In the genomic region with DNA sequence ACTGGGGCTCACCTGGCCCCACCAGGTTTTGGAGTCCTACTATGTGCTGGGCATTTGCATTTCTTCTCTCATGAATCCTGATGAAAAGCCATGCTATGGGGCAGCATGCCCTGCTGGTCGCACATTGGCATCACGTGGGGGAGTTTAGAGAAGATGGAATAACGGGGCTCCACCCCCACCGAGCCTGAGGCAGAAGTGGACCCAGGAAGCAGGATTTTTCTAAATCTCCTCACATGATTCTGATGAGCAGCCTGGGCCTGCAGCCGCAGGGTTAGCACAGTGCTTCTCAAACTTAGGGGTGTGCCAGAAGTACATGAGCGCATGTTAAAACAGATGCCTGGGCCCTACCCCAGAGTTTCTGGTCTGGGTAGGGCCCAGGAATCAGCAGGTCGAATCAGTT, we compare ENCODE assay signal across 28 cellular contexts. TPM values are rescaled to one million over a fixed set of nuclear protein-coding genes. Genes with fewer than 3 reads are reported as not detected.
DNase-seq lines count a peak whose midpoint lies in the region; ATAC-seq and TF ChIP-seq lines count a peak whose summit lies in the region.
"Had no signal": no experiment of that assay in that cellular context is flagged by ENCODE, and none has a peak within 500 bp of the region (broad histone marks: within the 10 kb centered on the region; RNA-seq: fewer than 3 reads in every experiment).

No MANE protein-coding gene starts in this region.

- H3K27me3 ChIP-seq in lower lobe of right lung (ENCODE audit: low read depth), result peaks cover 56% of the 10 kb centered on the region
- H3K27me3 ChIP-seq in suprapubic skin, result peaks cover 62% of the 10 kb centered on the region

- intact Hi-C loops in lower lobe of right lung (cut with DNase I), result no loop called here

- H3K27me3 Mint-ChIP-seq in activated CD8-positive, alpha-beta memory T cell treated with anti-CD3 and anti-CD28 coated beads, Interleukin-2, amount 10 ng/mL, durations not matched to agents 7 days and 5 days, result peaks cover 69% of the 10 kb centered on the region
- peaks cover 42% of the 10 kb centered on the region for H3K27me3 Mint-ChIP-seq in chondrocyte (ENCODE audit: low read depth)

- TF ChIP-seq POLR2A in suprapubic skin (IDR thresholded peaks at IDR 0.05), result no peak

- no peaks in the 10 kb centered on the region for H3K36me3 ChIP-seq in lower lobe of right lung
- no peaks in the 10 kb centered on the region for H3K36me3 ChIP-seq in suprapubic skin
- H3K36me3 ChIP-seq: SJSA1 had no signal

- TF ChIP-seq EP300 in suprapubic skin (IDR thresholded peaks at IDR 0.05), result no peak

- peak; percentile 20 for DNase-seq in activated CD8-positive, alpha-beta memory T cell treated with anti-CD3 and anti-CD28 coated beads, Interleukin-2, amount 50 U/mL, for 48 hours
- DNase-seq in activated CD8-positive, alpha-beta memory T cell treated with anti-CD3 and anti-CD28 coated beads, Interleukin-2, amount 10 ng/mL, durations not matched to agents 7 days and 5 days, result no peak
- DNase-seq in chondrocyte (ENCODE audit: low spot score) (no peak), lower lobe of right lung (peak; percentile 24), suprapubic skin (ENCODE audit: low spot score in 2 of 2) (peak; percentile 19 to 48), T-helper 2 cell (no peak), LoVo (ENCODE audit: low spot score) (no peak), NCI-H446 treated with DMSO at 0.1 percent for 48 hours (lab: John Stamatoyannopoulos, UW) (no peak)
- DNase-seq: AML-193; Calu3; CD8-positive, alpha-beta memory T cell; DMS53; EL; MM.1S; NCI-H1048; NCI-H1436 treated with DMSO at 0.1 percent for 48 hours; NCI-H2081; NCI-H2171; NCI-H345; NCI-H524 treated with DMSO at 0.1 percent for 48 hours had no signal

- H3K27ac ChIP-seq in lower lobe of right lung (no peak overlapping the region), suprapubic skin (no peak overlapping the region)
- H3K27ac ChIP-seq: C4-2B, HL-60, SJSA1 had no signal

- WGBS in suprapubic skin, result 68% methylated on average over 7 of the region's 7 CpGs

- H3K9me3 ChIP-seq in lower lobe of right lung (no peaks in the 10 kb centered on the region), suprapubic skin (no peaks in the 10 kb centered on the region)
- H3K9me3 ChIP-seq: SJSA1 had no signal

- no peak overlapping the region for H3K27ac Mint-ChIP-seq in activated CD8-positive, alpha-beta memory T cell treated with anti-CD3 and anti-CD28 coated beads, Interleukin-2, amount 10 ng/mL, durations not matched to agents 7 days and 5 days
- H3K27ac Mint-ChIP-seq in chondrocyte (ENCODE audit: unreplicated experiment), result no peak overlapping the region
- H3K27ac Mint-ChIP-seq: CD8-positive, alpha-beta memory T cell; H9 had no signal

- H3K9me3 Mint-ChIP-seq in activated CD8-positive, alpha-beta memory T cell treated with anti-CD3 and anti-CD28 coated beads, Interleukin-2, amount 10 ng/mL, durations not matched to agents 7 days and 5 days (ENCODE audit: low read depth), result peaks cover 2% of the 10 kb centered on the region
- no peaks in the 10 kb centered on the region for H3K9me3 Mint-ChIP-seq in chondrocyte (ENCODE audit: low read depth)

- CTCF ChIA-PET in activated CD8-positive, alpha-beta memory T cell treated with anti-CD3 and anti-CD28 coated beads, Interleukin-2, amount 10 ng/mL, durations not matched to agents 7 days and 5 days (lab: Charles Lee), result interaction anchor here (1.0 kb wide), 2 partner anchors 86 to 148 kb away, joined by 3 to 4 read pairs; no protein-coding TSS in a partner anchor

- no peak overlapping the region for H3K4me3 Mint-ChIP-seq in activated CD8-positive, alpha-beta memory T cell treated with anti-CD3 and anti-CD28 coated beads, Interleukin-2, amount 10 ng/mL, durations not matched to agents 7 days and 5 days
- H3K4me3 Mint-ChIP-seq in chondrocyte (ENCODE audit: unreplicated experiment), result no peak overlapping the region
- H3K4me3 Mint-ChIP-seq: CD8-positive, alpha-beta memory T cell; H9 had no signal

- no peaks in the 10 kb centered on the region for H3K4me1 ChIP-seq in lower lobe of right lung
- peaks cover 5% of the 10 kb centered on the region for H3K4me1 ChIP-seq in suprapubic skin
- H3K4me1 ChIP-seq: SJSA1 had no signal

- H3K4me1 Mint-ChIP-seq in activated CD8-positive, alpha-beta memory T cell treated with anti-CD3 and anti-CD28 coated beads, Interleukin-2, amount 10 ng/mL, durations not matched to agents 7 days and 5 days, result peaks cover 11% of the 10 kb centered on the region
- peaks cover 3% of the 10 kb centered on the region for H3K4me1 Mint-ChIP-seq in chondrocyte (ENCODE audit: low read depth)
- H3K4me1 Mint-ChIP-seq: H9 had no signal

- H3K36me3 Mint-ChIP-seq in activated CD8-positive, alpha-beta memory T cell treated with anti-CD3 and anti-CD28 coated beads, Interleukin-2, amount 10 ng/mL, durations not matched to agents 7 days and 5 days, result peaks cover 4% of the 10 kb centered on the region
- H3K36me3 Mint-ChIP-seq in chondrocyte (ENCODE audit: low read depth), result no peaks in the 10 kb centered on the region

- H3K4me3 ChIP-seq in lower lobe of right lung (no peak overlapping the region), suprapubic skin (no peak overlapping the region)
- H3K4me3 ChIP-seq: K562, SJSA1 had no signal

- no peak for ATAC-seq in activated CD8-positive, alpha-beta memory T cell treated with anti-CD3 and anti-CD28 coated beads, Interleukin-2, amount 10 ng/mL, durations not matched to agents 7 days and 5 days
- no peak for ATAC-seq in lower lobe of right lung
- ATAC-seq: HepG2, Panc1 had no signal

- peak; percentile 7 for TF ChIP-seq CTCF in chondrocyte (IDR thresholded peaks at IDR 0.05)
- no peak for TF ChIP-seq CTCF in lower lobe of right lung (IDR thresholded peaks at IDR 0.05)
- no peak for TF ChIP-seq CTCF in suprapubic skin (IDR thresholded peaks at IDR 0.05)

RNA-seq across cellular contexts. Expression of gene SORCS2, which starts 4.6 kb away (rescaled TPM):
- total RNA-seq in activated CD8-positive, alpha-beta memory T cell treated with anti-CD3 and anti-CD28 coated beads, Interleukin-2, amount 10 ng/mL, durations not matched to agents 7 days and 5 days, result under 1 TPM; 0.05 to 0.06 TPM
- total RNA-seq in chondrocyte, result 9.4 to 21.7 TPM (median 10.9 TPM) in 3 replicates
- 5.8 TPM for total RNA-seq in lower lobe of right lung
- total RNA-seq in suprapubic skin, result 1 to 10 TPM in 3 of 4 donors, under 1 TPM in 1; 0.94 to 4.6 (median 1.3) TPM
- total RNA-seq: Calu3; CD8-positive, alpha-beta memory T cell; HT-29; K562 had no signal

Comparison
In these comparisons a context has a peak if more than half of its experiments do, and no peak if none do; other contexts are left out.
1. DNase-seq: peak in activated CD8-positive, alpha-beta memory T cell treated with anti-CD3 and anti-CD28 coated beads, Interleukin-2, amount 50 U/mL, for 48 hours (single experiment), lower lobe of right lung (single experiment) and suprapubic skin (2 of 2); none in activated CD8-positive, alpha-beta memory T cell treated with anti-CD3 and anti-CD28 coated beads, Interleukin-2, amount 10 ng/mL, durations not matched to agents 7 days and 5 days (single experiment), chondrocyte (single experiment), T-helper 2 cell (0 of 5), LoVo (single experiment) and NCI-H446 treated with DMSO at 0.1 percent for 48 hours (single experiment).